10 cellular contexts compared by ENCODE assay signal in genomic region chr2:37189452-37190153, GRCh38. TPM values are rescaled to one million over a fixed set of nuclear protein-coding genes. Genes with fewer than 3 reads are reported as not detected.
DNase-seq lines count a peak whose midpoint lies in the region; ATAC-seq and TF ChIP-seq lines count a peak whose summit lies in the region.
"Had no signal": no experiment of that assay in that cellular context is flagged by ENCODE, and none has a peak within 500 bp of the region (broad histone marks: within the 10 kb centered on the region; RNA-seq: fewer than 3 reads in every experiment).

No MANE protein-coding gene starts in this region.

- no peaks in the 10 kb centered on the region for H3K36me3 Mint-ChIP-seq in activated CD8-positive, alpha-beta T cell treated with anti-CD3 and anti-CD28 coated beads for 36 hours (ENCODE audit: low read depth)
- no peaks in the 10 kb centered on the region for H3K36me3 Mint-ChIP-seq in activated CD8-positive, alpha-beta T cell treated with anti-CD3 and anti-CD28 coated beads, Interleukin-2, amount 10 ng/mL, durations not matched to agents 7 days and 5 days (ENCODE audit: low read depth)
- H3K36me3 Mint-ChIP-seq in T-helper 2 cell treated with Interferon-gamma antibody and Interleukin-4, amounts not matched to agents 5 μg/mL and 100 μg/mL, for 36 hours (ENCODE audit: low read depth), result no peaks in the 10 kb centered on the region
- H3K36me3 Mint-ChIP-seq: CD4-positive, CD25-positive, alpha-beta regulatory T cell had no signal

- intact Hi-C loops in activated CD8-positive, alpha-beta T cell treated with anti-CD3 and anti-CD28 coated beads for 36 hours (cut with micrococcal nuclease), result no loop called here

- CTCF ChIA-PET in activated CD8-positive, alpha-beta T cell treated with anti-CD3 and anti-CD28 coated beads for 36 hours (lab: Charles Lee), result interaction anchor here (0.8 to 1.1 kb wide), 3 partner anchors 9 to 22 kb away, joined by 3 to 4 read pairs (median 3); no protein-coding TSS in a partner anchor
- CTCF ChIA-PET in activated CD8-positive, alpha-beta T cell treated with anti-CD3 and anti-CD28 coated beads, Interleukin-2, amount 10 ng/mL, durations not matched to agents 7 days and 5 days (lab: Charles Lee), result no interaction called here
- CTCF ChIA-PET in HEK293T (lab: Yijun Ruan, JAX), result no interaction called here

- peaks cover 4% of the 10 kb centered on the region for H3K27me3 Mint-ChIP-seq in activated CD8-positive, alpha-beta T cell treated with anti-CD3 and anti-CD28 coated beads for 36 hours
- peaks cover 19% of the 10 kb centered on the region for H3K27me3 Mint-ChIP-seq in activated CD8-positive, alpha-beta T cell treated with anti-CD3 and anti-CD28 coated beads, Interleukin-2, amount 10 ng/mL, durations not matched to agents 7 days and 5 days (ENCODE audit: low read depth)
- peaks cover 20% of the 10 kb centered on the region for H3K27me3 Mint-ChIP-seq in T-helper 2 cell treated with Interferon-gamma antibody and Interleukin-4, amounts not matched to agents 5 μg/mL and 100 μg/mL, for 36 hours (ENCODE audit: low read depth)

- no peaks in the 10 kb centered on the region for H3K36me3 ChIP-seq in RWPE2 (ENCODE audit: low read depth)

- no peaks in the 10 kb centered on the region for H3K9me3 Mint-ChIP-seq in activated CD8-positive, alpha-beta T cell treated with anti-CD3 and anti-CD28 coated beads for 36 hours
- H3K9me3 Mint-ChIP-seq in activated CD8-positive, alpha-beta T cell treated with anti-CD3 and anti-CD28 coated beads, Interleukin-2, amount 10 ng/mL, durations not matched to agents 7 days and 5 days (ENCODE audit: insufficient read depth), result no peaks in the 10 kb centered on the region
- no peaks in the 10 kb centered on the region for H3K9me3 Mint-ChIP-seq in T-helper 2 cell treated with Interferon-gamma antibody and Interleukin-4, amounts not matched to agents 5 μg/mL and 100 μg/mL, for 36 hours
- H3K9me3 Mint-ChIP-seq: CD4-positive, CD25-positive, alpha-beta regulatory T cell had no signal

- H3K27ac Mint-ChIP-seq in activated CD8-positive, alpha-beta T cell treated with anti-CD3 and anti-CD28 coated beads for 36 hours, result no peak overlapping the region
- H3K27ac Mint-ChIP-seq in activated CD8-positive, alpha-beta T cell treated with anti-CD3 and anti-CD28 coated beads, Interleukin-2, amount 10 ng/mL, durations not matched to agents 7 days and 5 days, result no peak overlapping the region
- H3K27ac Mint-ChIP-seq in T-helper 2 cell treated with Interferon-gamma antibody and Interleukin-4, amounts not matched to agents 5 μg/mL and 100 μg/mL, for 36 hours, result no peak overlapping the region

- no peak overlapping the region for H3K4me3 ChIP-seq in RWPE2 (ENCODE audit: severe bottlenecking)

- no peaks in the 10 kb centered on the region for H3K9me3 ChIP-seq in RWPE2 (ENCODE audit: severe bottlenecking)

- no peaks in the 10 kb centered on the region for H3K4me1 Mint-ChIP-seq in activated CD8-positive, alpha-beta T cell treated with anti-CD3 and anti-CD28 coated beads for 36 hours (ENCODE audit: low read depth)
- no peaks in the 10 kb centered on the region for H3K4me1 Mint-ChIP-seq in activated CD8-positive, alpha-beta T cell treated with anti-CD3 and anti-CD28 coated beads, Interleukin-2, amount 10 ng/mL, durations not matched to agents 7 days and 5 days (ENCODE audit: low read depth)
- peaks cover 4% of the 10 kb centered on the region for H3K4me1 Mint-ChIP-seq in T-helper 2 cell treated with Interferon-gamma antibody and Interleukin-4, amounts not matched to agents 5 μg/mL and 100 μg/mL, for 36 hours (ENCODE audit: low read depth)
- H3K4me1 Mint-ChIP-seq: CD4-positive, CD25-positive, alpha-beta regulatory T cell had no signal

- H3K4me3 Mint-ChIP-seq in activated CD8-positive, alpha-beta T cell treated with anti-CD3 and anti-CD28 coated beads for 36 hours, result no peak overlapping the region
- no peak overlapping the region for H3K4me3 Mint-ChIP-seq in activated CD8-positive, alpha-beta T cell treated with anti-CD3 and anti-CD28 coated beads, Interleukin-2, amount 10 ng/mL, durations not matched to agents 7 days and 5 days
- no peak overlapping the region for H3K4me3 Mint-ChIP-seq in T-helper 2 cell treated with Interferon-gamma antibody and Interleukin-4, amounts not matched to agents 5 μg/mL and 100 μg/mL, for 36 hours

- TF ChIP-seq CTCF in activated CD8-positive, alpha-beta T cell treated with anti-CD3 and anti-CD28 coated beads for 36 hours (IDR thresholded peaks at IDR 0.05), result no peak
- TF ChIP-seq CTCF in RWPE2 (IDR thresholded peaks at IDR 0.05; ENCODE audit: poor library complexity, severe bottlenecking) (no peak), foreskin keratinocyte (conservative IDR thresholded peaks at IDR 0.05) (peak; percentile 56)

- H3K27me3 ChIP-seq in RWPE2 (ENCODE audit: insufficient read depth, poor library complexity, severe bottlenecking), result no peaks in the 10 kb centered on the region
- no peaks in the 10 kb centered on the region for H3K27me3 ChIP-seq in foreskin keratinocyte

- POLR2A ChIA-PET in activated CD8-positive, alpha-beta T cell treated with anti-CD3 and anti-CD28 coated beads for 36 hours (lab: Charles Lee), result interaction anchor here (0.6 to 2.8 kb wide), 2 partner anchors 33 to 108 kb away, joined by 3 to 8 read pairs; partner anchors contain the start of gene EIF2AK2
- POLR2A ChIA-PET in activated CD8-positive, alpha-beta T cell treated with anti-CD3 and anti-CD28 coated beads, Interleukin-2, amount 10 ng/mL, durations not matched to agents 7 days and 5 days (lab: Charles Lee), result no interaction called here
- POLR2A ChIA-PET in HEK293T (lab: Yijun Ruan, JAX), result interaction anchor here (1.6 kb wide), 1 partner anchor 32 kb away, joined by 3 read pairs; no protein-coding TSS in a partner anchor

- DNase-seq in activated CD8-positive, alpha-beta T cell treated with anti-CD3 and anti-CD28 coated beads for 36 hours, result peak; percentile 26
- DNase-seq in activated CD8-positive, alpha-beta T cell treated with anti-CD3 and anti-CD28 coated beads, Interleukin-2, amount 10 ng/mL, durations not matched to agents 7 days and 5 days, result no peak
- no peak for DNase-seq in RWPE2 (ENCODE audit: low spot score)
- DNase-seq in foreskin keratinocyte, result peak; percentile 66 to 84
- peak; percentile 80 for DNase-seq in stromal cell of bone marrow (ENCODE audit: low read depth)
- DNase-seq in HEK293T (ENCODE audit: extremely low spot score), result no peak
- no peak for DNase-seq in T-helper 2 cell treated with Interferon-gamma antibody and Interleukin-4, amounts not matched to agents 5 μg/mL and 100 μg/mL, for 36 hours (ENCODE audit: low spot score)
- no peak for DNase-seq in germinal center (ENCODE audit: low spot score)
- DNase-seq: CD4-positive, CD25-positive, alpha-beta regulatory T cell had no signal

- no peak overlapping the region for H3K27ac ChIP-seq in RWPE2 (ENCODE audit: poor library complexity, severe bottlenecking)
- no peak overlapping the region for H3K27ac ChIP-seq in foreskin keratinocyte

- peaks cover 10% of the 10 kb centered on the region for H3K4me1 ChIP-seq in RWPE2 (ENCODE audit: insufficient read depth, poor library complexity, severe bottlenecking)
- H3K4me1 ChIP-seq in foreskin keratinocyte, result peaks cover 5% of the 10 kb centered on the region

- ATAC-seq in activated CD8-positive, alpha-beta T cell treated with anti-CD3 and anti-CD28 coated beads for 36 hours, result peak; percentile 79
- ATAC-seq in activated CD8-positive, alpha-beta T cell treated with anti-CD3 and anti-CD28 coated beads, Interleukin-2, amount 10 ng/mL, durations not matched to agents 7 days and 5 days, result no peak
- ATAC-seq in RWPE2 (ENCODE audit: low read depth), result peak; percentile 100
- ATAC-seq in foreskin keratinocyte, result peak; percentile 100

TF ChIP-seq in HEK293T, 16 proteins besides CTCF, POLR2A, EP300 and RAD21 (continues in another document):
- TF ChIP-seq PKNOX1 (IDR thresholded peaks at IDR 0.05) (no peak), BHLHE40 (IDR thresholded peaks at IDR 0.05; ENCODE audit: borderline replicate concordance) (no peak), ZNF384 (IDR thresholded peaks at IDR 0.05) (no peak), HDGF (IDR thresholded peaks at IDR 0.05; ENCODE audit: borderline replicate concordance) (no peak)

RNA-seq across cellular contexts. Expression of gene SULT6B1, which starts 1.1 kb away (rescaled TPM):
- total RNA-seq in activated CD8-positive, alpha-beta T cell treated with anti-CD3 and anti-CD28 coated beads for 36 hours, result not detected
- total RNA-seq in activated CD8-positive, alpha-beta T cell treated with anti-CD3 and anti-CD28 coated beads, Interleukin-2, amount 10 ng/mL, durations not matched to agents 7 days and 5 days, result not detected
- not detected in 2 replicates for total RNA-seq in foreskin keratinocyte
- not detected in 2 replicates for polyA plus RNA-seq in foreskin keratinocyte
- total RNA-seq: CD4-positive, CD25-positive, alpha-beta regulatory T cell; temporal lobe had no signal
- polyA plus RNA-seq: CD4-positive, CD25-positive, alpha-beta regulatory T cell had no signal

RNA-seq across cellular contexts. Expression of gene CEBPZOS, which starts 6.7 kb away (rescaled TPM):
- total RNA-seq in activated CD8-positive, alpha-beta T cell treated with anti-CD3 and anti-CD28 coated beads for 36 hours, result 10 to 100 TPM; 43.7 to 48.4 TPM
- total RNA-seq in activated CD8-positive, alpha-beta T cell treated with anti-CD3 and anti-CD28 coated beads, Interleukin-2, amount 10 ng/mL, durations not matched to agents 7 days and 5 days, result 10 to 100 TPM; 35.1 to 36.0 TPM
- total RNA-seq in foreskin keratinocyte, result 22.7 and 22.9 TPM in 2 replicates
- 27.5 and 31.4 TPM in 2 replicates for polyA plus RNA-seq in foreskin keratinocyte

RNA-seq across cellular contexts. Expression of gene EIF2AK2, which starts 32.8 kb away (rescaled TPM):
- 10 to 100 TPM; 43.1 to 49.3 TPM for total RNA-seq in activated CD8-positive, alpha-beta T cell treated with anti-CD3 and anti-CD28 coated beads for 36 hours
- 100 to 1,000 TPM; 113 to 117 TPM for total RNA-seq in activated CD8-positive, alpha-beta T cell treated with anti-CD3 and anti-CD28 coated beads, Interleukin-2, amount 10 ng/mL, durations not matched to agents 7 days and 5 days
- 81.2 and 81.3 TPM in 2 replicates for total RNA-seq in foreskin keratinocyte
- 16.4 and 21.0 TPM in 2 replicates for polyA plus RNA-seq in foreskin keratinocyte

RNA-seq across cellular contexts. Expression of gene CEBPZ, which starts 41.8 kb away (rescaled TPM):
- total RNA-seq in activated CD8-positive, alpha-beta T cell treated with anti-CD3 and anti-CD28 coated beads for 36 hours, result 10 to 100 TPM; 69.2 to 78.6 TPM
- 10 to 100 TPM; 46.7 to 54.4 TPM for total RNA-seq in activated CD8-positive, alpha-beta T cell treated with anti-CD3 and anti-CD28 coated beads, Interleukin-2, amount 10 ng/mL, durations not matched to agents 7 days and 5 days
- 58.3 and 65.0 TPM in 2 replicates for total RNA-seq in foreskin keratinocyte
- 50.2 and 56.3 TPM in 2 replicates for polyA plus RNA-seq in foreskin keratinocyte

RNA-seq across cellular contexts. Expression of gene NDUFAF7, which starts 41.9 kb away (rescaled TPM):
- 10 to 100 TPM; 18.4 to 22.5 TPM for total RNA-seq in activated CD8-positive, alpha-beta T cell treated with anti-CD3 and anti-CD28 coated beads for 36 hours
- 10 to 100 TPM; 19.7 to 20.0 TPM for total RNA-seq in activated CD8-positive, alpha-beta T cell treated with anti-CD3 and anti-CD28 coated beads, Interleukin-2, amount 10 ng/mL, durations not matched to agents 7 days and 5 days
- 11.7 and 12.0 TPM in 2 replicates for total RNA-seq in foreskin keratinocyte
- 7.4 and 8.7 TPM in 2 replicates for polyA plus RNA-seq in foreskin keratinocyte

Comparison
In these comparisons a context has a peak if more than half of its experiments do, and no peak if none do; other contexts are left out.
1. DNase-seq: peak in activated CD8-positive, alpha-beta T cell treated with anti-CD3 and anti-CD28 coated beads for 36 hours (single experiment), foreskin keratinocyte (2 of 2) and stromal cell of bone marrow (single experiment); none in activated CD8-positive, alpha-beta T cell treated with anti-CD3 and anti-CD28 coated beads, Interleukin-2, amount 10 ng/mL, durations not matched to agents 7 days and 5 days (single experiment), RWPE2 (single experiment), HEK293T (single experiment), T-helper 2 cell treated with Interferon-gamma antibody and Interleukin-4, amounts not matched to agents 5 μg/mL and 100 μg/mL, for 36 hours (single experiment) and germinal center (single experiment).